ENCODE assay signal across 1 cellular context in genomic region chr2:36360834-36361233, GRCh38.
TF ChIP-seq lines count a peak whose summit lies in the region.

No MANE protein-coding gene starts in this region.

TF ChIP-seq in endothelial cell of umbilical vein, 7 proteins besides CTCF, POLR2A, EP300 and RAD21:
- no peak for TF ChIP-seq MYC (IDR thresholded peaks at IDR 0.05; ENCODE audit: low read depth, low read length)
- no peak for TF ChIP-seq FOS (IDR thresholded peaks at IDR 0.05; ENCODE audit: borderline replicate concordance, insufficient read depth, low read length)
